In the genomic region with DNA sequence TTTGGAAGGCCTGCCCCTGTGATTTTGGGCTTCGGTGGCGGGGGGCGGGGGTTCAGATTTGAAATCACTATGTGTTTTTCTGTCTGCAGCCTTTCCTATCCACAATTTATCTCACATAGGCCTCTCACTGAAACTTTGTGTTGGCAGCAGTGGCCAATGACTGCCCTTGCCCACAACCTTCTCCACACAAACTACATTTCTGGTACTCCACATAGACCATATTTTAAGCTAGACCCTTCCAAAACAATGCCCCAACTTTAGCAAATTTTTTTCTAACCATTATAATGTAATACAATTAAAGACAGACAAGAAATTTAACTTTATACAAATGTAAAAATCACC, we compare ENCODE assay signal across 1 cellular context.
TF ChIP-seq lines count a peak whose summit lies in the region.

No MANE protein-coding gene starts in this region.

TF ChIP-seq in GM23338, 12 proteins besides CTCF, POLR2A, EP300 and RAD21:
- TF ChIP-seq ZNF462 (CRISPR knock-in tag; IDR thresholded peaks at IDR 0.05) (no peak), NANOG (IDR thresholded peaks at IDR 0.05; ENCODE audit: borderline replicate concordance) (no peak), CREB1 (CRISPR knock-in tag; IDR thresholded peaks at IDR 0.05; ENCODE audit: low read depth) (no peak), STAT1 (IDR thresholded peaks at IDR 0.05; ENCODE audit: unreplicated experiment) (no peak), ZNF114 (CRISPR knock-in tag; IDR thresholded peaks at IDR 0.05) (no peak), POLR2AphosphoS5 (IDR thresholded peaks at IDR 0.05; ENCODE audit: low read depth) (no peak), EZH2phosphoT487 (IDR thresholded peaks at IDR 0.05; ENCODE audit: unreplicated experiment) (no peak), ZNF331 (CRISPR knock-in tag; IDR thresholded peaks at IDR 0.05; ENCODE audit: low read depth) (no peak), EZH2 (IDR thresholded peaks at IDR 0.05; ENCODE audit: low read depth, unreplicated experiment) (no peak)
- TF ChIP-seq, protein P1, sequence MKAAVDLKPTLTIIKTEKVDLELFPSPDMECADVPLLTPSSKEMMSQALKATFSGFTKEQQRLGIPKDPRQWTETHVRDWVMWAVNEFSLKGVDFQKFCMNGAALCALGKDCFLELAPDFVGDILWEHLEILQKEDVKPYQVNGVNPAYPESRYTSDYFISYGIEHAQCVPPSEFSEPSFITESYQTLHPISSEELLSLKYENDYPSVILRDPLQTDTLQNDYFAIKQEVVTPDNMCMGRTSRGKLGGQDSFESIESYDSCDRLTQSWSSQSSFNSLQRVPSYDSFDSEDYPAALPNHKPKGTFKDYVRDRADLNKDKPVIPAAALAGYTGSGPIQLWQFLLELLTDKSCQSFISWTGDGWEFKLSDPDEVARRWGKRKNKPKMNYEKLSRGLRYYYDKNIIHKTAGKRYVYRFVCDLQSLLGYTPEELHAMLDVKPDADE (IDR thresholded peaks at IDR 0.05), result no peak
TF ChIP-seq in GM23338: peak in this region for 0.
